Comparison of ENCODE assay signal across 12 cellular contexts in genomic region chr11:73969991-73970800, GRCh38. TPM values are rescaled to one million over a fixed set of nuclear protein-coding genes. Genes with fewer than 3 reads are reported as not detected.
DNase-seq lines count a peak whose midpoint lies in the region; ATAC-seq and TF ChIP-seq lines count a peak whose summit lies in the region.
"Had no signal": no experiment of that assay in that cellular context is flagged by ENCODE, and none has a peak within 500 bp of the region (broad histone marks: within the 10 kb centered on the region; RNA-seq: fewer than 3 reads in every experiment).

No MANE protein-coding gene starts in this region.

- H3K27ac ChIP-seq in IMR-90 (ENCODE audit: insufficient read depth, low read length) = no peak overlapping the region
- H3K27ac ChIP-seq: VCaP had no signal

- no peaks in the 10 kb centered on the region for H3K4me1 ChIP-seq in IMR-90 (ENCODE audit: control insufficient read depth, insufficient read depth, low read length)

- no peak overlapping the region for H2BK15ac ChIP-seq in IMR-90 (ENCODE audit: low read depth, low read length)

- H2BK120ac ChIP-seq in IMR-90 (ENCODE audit: low read depth, low read length) = no peak overlapping the region

- no peak overlapping the region for H3K18ac ChIP-seq in IMR-90 (ENCODE audit: low read depth, low read length)

- no peaks in the 10 kb centered on the region for H3K36me3 ChIP-seq in IMR-90 (ENCODE audit: control insufficient read depth, insufficient read depth, low read length)

- no peak overlapping the region for H3K56ac ChIP-seq in IMR-90 (ENCODE audit: extremely low read depth, insufficient read depth, low read length)

- no peak overlapping the region for H3K4me3 ChIP-seq in IMR-90 (ENCODE audit: insufficient read depth, low read depth, low read length)
- H3K4me3 ChIP-seq: heart left ventricle had no signal

- TF ChIP-seq CTCF in IMR-90 (conservative IDR thresholded peaks at IDR 0.05; ENCODE audit: low read depth, low read length) = no peak

- H2AFZ ChIP-seq in IMR-90 (replicated peaks; ENCODE audit: low read length, poor library complexity) = peak overlapping the region; percentile 4

- ATAC-seq in IMR-90 (ENCODE audit: low read depth) = no peak
- ATAC-seq in naive B cell (ENCODE audit: low read depth in 2 of 2) = peak in 1 of 2 donors; percentile 4
- no peak for ATAC-seq in GM18502 (IDR thresholded peaks at IDR 0.05; ENCODE audit: poor library complexity, unreplicated experiment)
- no peak for ATAC-seq in GM21447 (IDR thresholded peaks at IDR 0.05; ENCODE audit: unreplicated experiment)
- ATAC-seq: heart left ventricle had no signal

- in situ Hi-C loops in IMR-90 (cut with MboI; ENCODE audit: low sequenced_read_pairs) = loop anchor here (10.0 kb wide), 1 partner anchor 475 kb away; no protein-coding TSS in a partner anchor

- peak overlapping the region; percentile 83 for H3K27ac Mint-ChIP-seq in activated T-cell treated with anti-CD3 and anti-CD28 coated beads, Interleukin-2, amount 50 U/mL, for 24 hours
- peak overlapping the region; percentile 44 to 99 (median 86) for H3K27ac Mint-ChIP-seq in naive B cell
- H3K27ac Mint-ChIP-seq: endodermal cell had no signal

- H3K4ac ChIP-seq in IMR-90 (ENCODE audit: low read depth, low read length) = no peak overlapping the region

- H3K27me3 Mint-ChIP-seq in activated T-cell treated with anti-CD3 and anti-CD28 coated beads, Interleukin-2, amount 50 U/mL, for 24 hours = no peaks in the 10 kb centered on the region
- no peaks in the 10 kb centered on the region for H3K27me3 Mint-ChIP-seq in naive B cell

- H3K36me3 Mint-ChIP-seq in activated T-cell treated with anti-CD3 and anti-CD28 coated beads, Interleukin-2, amount 50 U/mL, for 24 hours (ENCODE audit: low read depth) = peaks cover 23% of the 10 kb centered on the region
- peaks cover 11 to 15% of the 10 kb centered on the region in 2 donors for H3K36me3 Mint-ChIP-seq in naive B cell

- intact Hi-C loops in IMR-90 (cut with micrococcal nuclease) = no loop called here
- intact Hi-C loops in head of caudate nucleus (cut with DNase I) = no loop called here

- no peak overlapping the region for H3K4me3 Mint-ChIP-seq in activated T-cell treated with anti-CD3 and anti-CD28 coated beads, Interleukin-2, amount 50 U/mL, for 24 hours
- H3K4me3 Mint-ChIP-seq in naive B cell = peak overlapping the region in 7 of 8 donors; percentile 9 to 79 (median 56)
- H3K4me3 Mint-ChIP-seq: endodermal cell had no signal

- no peak overlapping the region for H3K23ac ChIP-seq in IMR-90 (ENCODE audit: low read depth, low read length)

- H3K14ac ChIP-seq in IMR-90 (replicated peaks; ENCODE audit: low read depth, low read length) = no peak overlapping the region

- TF ChIP-seq POLR2A in IMR-90 (IDR thresholded peaks at IDR 0.05; ENCODE audit: low read depth, low read length) = no peak

- 100% methylated on average over 1 of the region's 13 CpGs; no CpG with 5 or more reads in 1 of the 2 experiments for WGBS in IMR-90 (ENCODE audit: extremely low coverage in 2 of 2, insufficient read length in 1 of 2), 2 experiments

- no peak overlapping the region for H2BK5ac ChIP-seq in IMR-90 (ENCODE audit: low read depth, low read length, poor library complexity, severe bottlenecking)

- H3K9me3 Mint-ChIP-seq in activated T-cell treated with anti-CD3 and anti-CD28 coated beads, Interleukin-2, amount 50 U/mL, for 24 hours = no peaks in the 10 kb centered on the region
- peaks cover 0 to 2% (median 0%) of the 10 kb centered on the region in 7 donors for H3K9me3 Mint-ChIP-seq in naive B cell
- H3K9me3 Mint-ChIP-seq: endodermal cell had no signal

- H3K4me2 ChIP-seq in IMR-90 (ENCODE audit: low read depth, low read length) = no peak overlapping the region

- no peak overlapping the region for H2AK5ac ChIP-seq in IMR-90 (ENCODE audit: low read depth, low read length)

- H2BK20ac ChIP-seq in IMR-90 (ENCODE audit: low read depth, low read length) = no peak overlapping the region

- no peak overlapping the region for H3K9ac ChIP-seq in IMR-90 (ENCODE audit: low read depth, low read length)

- no TSS peak for BruUV-seq in IMR-90 (replicated peaks; lab: Mats Ljungman, UMichigan)

- no peaks in the 10 kb centered on the region for H3K9me3 ChIP-seq in IMR-90 (ENCODE audit: control insufficient read depth, insufficient read depth, low read length)
- H3K9me3 ChIP-seq: heart left ventricle had no signal

- 0 out of 2 replicates have a peak, but pooled peaks cover 4% of the 10 kb centered on the region for H3K9me1 ChIP-seq in IMR-90 (ENCODE audit: insufficient read depth, low read length)

- no peak overlapping the region for H4K5ac ChIP-seq in IMR-90 (ENCODE audit: low read depth, low read length)

- H4K20me1 ChIP-seq in IMR-90 (ENCODE audit: insufficient read depth, low read length) = no peaks in the 10 kb centered on the region

- H2AK9ac ChIP-seq in IMR-90 (replicated peaks; ENCODE audit: low read depth, low read length, poor library complexity) = no peak overlapping the region

- H3K4me1 Mint-ChIP-seq in activated T-cell treated with anti-CD3 and anti-CD28 coated beads, Interleukin-2, amount 50 U/mL, for 24 hours (ENCODE audit: low read depth) = peaks cover 85% of the 10 kb centered on the region
- peaks cover 65 to 81% (median 79%) of the 10 kb centered on the region in 3 donors for H3K4me1 Mint-ChIP-seq in naive B cell
- H3K4me1 Mint-ChIP-seq: endodermal cell had no signal

- dilution Hi-C loops in IMR-90 (cut with HindIII; ENCODE audit: low sequenced_read_pairs, unreplicated experiment) = no loop called here

- DNase-seq in DMS53 (lab: John Stamatoyannopoulos, UW) = peak; percentile 75
- DNase-seq in IMR-90 = no peak
- no peak for DNase-seq in activated T-cell treated with anti-CD3 and anti-CD28 coated beads, Interleukin-2, amount 50 U/mL, for 24 hours
- DNase-seq in naive B cell = no peak
- no peak for DNase-seq in head of caudate nucleus
- DNase-seq: endodermal cell, heart left ventricle, NCI-H2081 treated with DMSO at 0.1 percent for 48 hours had no signal

- CTCF ChIA-PET in IMR-90 (lab: Yijun Ruan, JAX) = no interaction called here

- no peaks in the 10 kb centered on the region for H3K27me3 ChIP-seq in IMR-90 (ENCODE audit: control insufficient read depth, insufficient read depth, low read length)
- H3K27me3 ChIP-seq: heart left ventricle had no signal

- POLR2A ChIA-PET in IMR-90 (lab: Charles Lee; ENCODE audit: unreplicated experiment) = no interaction called here

- TF ChIP-seq RAD21 in IMR-90 (IDR thresholded peaks at IDR 0.05; ENCODE audit: low read length) = no peak

- H4K91ac ChIP-seq in IMR-90 (ENCODE audit: insufficient read depth, low read depth, low read length) = no peak overlapping the region

- H4K8ac ChIP-seq in IMR-90 (ENCODE audit: low read depth in 2 of 2, low read length in 2 of 2) = no peak overlapping the region

- no peaks in the 10 kb centered on the region for H3K79me1 ChIP-seq in IMR-90 (ENCODE audit: low read depth in 1 of 2, low read length in 2 of 2)

TF ChIP-seq in IMR-90, 13 proteins besides CTCF, POLR2A, EP300 and RAD21:
- TF ChIP-seq BHLHE40 (IDR thresholded peaks at IDR 0.05; ENCODE audit: low read depth, low read length) (no peak), SMC3 (IDR thresholded peaks at IDR 0.05; ENCODE audit: low read depth, low read length) (no peak), MAZ (IDR thresholded peaks at IDR 0.05; ENCODE audit: borderline replicate concordance, low read depth, low read length) (no peak), CEBPB (IDR thresholded peaks at IDR 0.05; ENCODE audit: low read depth, low read length) (no peak), FOS (IDR thresholded peaks at IDR 0.05; ENCODE audit: low read depth, low read length) (no peak)

RNA-seq across cellular contexts. Expression of gene UCP2, which starts 12.4 kb away (rescaled TPM):
- 2.0 and 2.2 TPM in 2 replicates for total RNA-seq in IMR-90 (2012; rRNA removed)
- polyA plus RNA-seq in IMR-90 (2012; rRNA removed) = 11.9 and 12.0 TPM in 2 replicates
- polyA plus RNA-seq in IMR-90 (2012; cell fraction: cytosol; rRNA removed) = 11.1 and 16.7 TPM in 2 replicates
- polyA plus RNA-seq in IMR-90 (2012; cell fraction: nucleus; rRNA removed; ENCODE audit: low replicate concordance) = 5.0 and 5.4 TPM in 2 replicates
- polyA plus RNA-seq in naive B cell (ENCODE audit: low read depth in 6 of 6) = 1,000 to 10,000 TPM; 1,601 to 2,628 (median 2,020) TPM

RNA-seq across cellular contexts. Expression of gene DNAJB13, which starts 19.4 kb away (rescaled TPM):
- total RNA-seq in IMR-90 (2012; rRNA removed) = 0.18 and 0.28 TPM in 2 replicates
- polyA plus RNA-seq in IMR-90 (2012; rRNA removed) (0.10 and 0.48 TPM in 2 replicates), naive B cell (ENCODE audit: low read depth in 6 of 6) (under 1 TPM in 4 of 6 donors, not detected in 2; 0.32 to 0.72 (median 0.37) TPM)
- 0.14 TPM in 1 of 2 replicates, not detected in the other for polyA plus RNA-seq in IMR-90 (2012; cell fraction: cytosol; rRNA removed)
- 0.15 and 0.33 TPM in 2 replicates for polyA plus RNA-seq in IMR-90 (2012; cell fraction: nucleus; rRNA removed; ENCODE audit: low replicate concordance)
- total RNA-seq: heart left ventricle, lung microvascular endothelial cell had no signal

RNA-seq across cellular contexts. Expression of gene UCP3, which starts 38.7 kb away (rescaled TPM):
- total RNA-seq in IMR-90 (2012; rRNA removed) = under 0.01 TPM in 2 replicates
- 0.80 TPM in 2 replicates for polyA plus RNA-seq in IMR-90 (2012; rRNA removed)
- 0.05 and 0.24 TPM in 2 replicates for polyA plus RNA-seq in IMR-90 (2012; cell fraction: cytosol; rRNA removed)
- polyA plus RNA-seq in IMR-90 (2012; cell fraction: nucleus; rRNA removed; ENCODE audit: low replicate concordance) = 5.7 and 10.3 TPM in 2 replicates
- under 1 TPM in 3 of 6 donors, not detected in 3; 0.09 to 0.31 (median 0.11) TPM for polyA plus RNA-seq in naive B cell (ENCODE audit: low read depth in 6 of 6)

Comparison
In these comparisons a context has a peak if more than half of its experiments do, and no peak if none do; other contexts are left out.
1. RNA of gene UCP2, which starts 12.4 kb away (polyA plus RNA-seq): 1,601 to 2,628 TPM in naive B cell; 5.0 to 16.7 TPM in IMR-90; every median in the first group is over 10 times any median in the second.